ENCODE assay signal across 8 cellular contexts in the genomic region with DNA sequence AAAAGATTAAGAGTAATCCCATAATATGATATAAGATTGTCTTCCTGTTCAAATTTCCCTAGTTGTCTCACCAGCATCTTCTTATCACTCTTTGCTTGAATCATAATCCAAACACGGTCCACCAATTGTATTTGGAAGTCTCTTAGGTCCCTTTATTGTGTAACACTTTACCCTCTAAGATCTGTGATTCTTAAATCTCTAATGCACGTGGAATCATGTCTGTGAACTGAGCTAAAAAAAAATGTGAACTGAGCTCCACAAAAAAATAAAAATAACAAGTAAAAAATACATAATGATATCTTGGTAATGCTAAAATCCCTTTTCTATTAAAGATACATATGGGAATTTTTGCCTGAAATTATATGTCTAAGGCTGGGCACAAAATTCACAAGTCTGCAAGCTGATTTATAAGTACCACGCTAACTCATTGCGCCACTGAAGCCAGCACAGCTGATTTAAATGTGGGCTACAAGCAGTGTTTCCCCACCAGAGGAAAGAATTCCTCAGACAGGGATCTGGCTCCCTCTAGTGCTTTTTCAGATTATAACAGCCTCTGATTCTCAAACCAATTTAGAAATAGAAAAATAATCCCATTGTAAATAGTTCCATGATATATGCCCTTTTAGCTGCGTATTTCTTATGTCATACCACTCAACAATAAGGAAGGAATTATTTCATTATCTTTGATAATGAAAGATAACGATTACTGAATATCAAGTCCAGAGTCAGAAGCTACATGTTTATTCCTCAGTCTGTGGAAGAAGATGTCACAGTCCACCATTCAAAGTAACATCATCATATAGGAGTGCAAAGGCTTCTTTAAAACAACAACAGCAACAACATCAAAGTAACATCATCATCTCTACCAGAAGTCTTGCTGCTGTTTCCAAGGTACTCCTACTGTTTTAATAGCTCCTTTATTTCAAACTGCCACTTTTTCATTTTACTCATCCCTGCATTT. TPM values are rescaled to one million over a fixed set of nuclear protein-coding genes. Genes with fewer than 3 reads are reported as not detected.
A peak's percentile ranks its signal among the peaks of the same experiment; 100 is the strongest.
DNase-seq lines count a peak whose midpoint lies in the region; ATAC-seq and TF ChIP-seq lines count a peak whose summit lies in the region.

No MANE protein-coding gene starts in this region.

- peak overlapping the region; percentile 33 for H3K4me2 ChIP-seq in OCI-LY3 (ENCODE audit: low read length)

- H2AFZ ChIP-seq in OCI-LY3 (ENCODE audit: low read depth, low read length), result no peak overlapping the region

- H3K27ac ChIP-seq in OCI-LY3 (ENCODE audit: low read length) (no peak overlapping the region), left ventricle myocardium inferior (replicated peaks) (no peak overlapping the region)

- peak; percentile 83 for ATAC-seq in GM21737 (IDR thresholded peaks at IDR 0.05; ENCODE audit: unreplicated experiment)

- H3K36me3 ChIP-seq in OCI-LY3 (replicated peaks; ENCODE audit: low read depth, low read length) (no peaks in the 10 kb centered on the region), adipocyte (ENCODE audit: control insufficient read depth, insufficient read depth, low read length, severe bottlenecking) (no peaks in the 10 kb centered on the region), left ventricle myocardium inferior (no peaks in the 10 kb centered on the region)

- H3K4me3 ChIP-seq in OCI-LY3 (ENCODE audit: low read length), result no peak overlapping the region
- peak overlapping the region; percentile 40 for H3K4me3 ChIP-seq in adipocyte (ENCODE audit: low read length)
- H3K4me3 ChIP-seq in left ventricle myocardium inferior, result no peak overlapping the region

- no peaks in the 10 kb centered on the region for H3K79me2 ChIP-seq in OCI-LY3 (ENCODE audit: low read length)

- H3K27me3 ChIP-seq in OCI-LY3 (ENCODE audit: low read depth, low read length), result no peaks in the 10 kb centered on the region
- H3K27me3 ChIP-seq in adipocyte (replicated peaks; ENCODE audit: control insufficient read depth, insufficient read depth, low read length), result no peaks in the 10 kb centered on the region
- H3K27me3 ChIP-seq in left ventricle myocardium inferior (ENCODE audit: low read depth), result no peaks in the 10 kb centered on the region

- TF ChIP-seq CTCF in OCI-LY3 (IDR thresholded peaks at IDR 0.05; ENCODE audit: low read depth, low read length), result peak; percentile 86
- peak; percentile 92 for TF ChIP-seq CTCF in left ventricle myocardium inferior (IDR thresholded peaks at IDR 0.05; ENCODE audit: borderline replicate concordance)

- intact Hi-C loops in left ventricle myocardium inferior (cut with micrococcal nuclease), result loop anchor here (10.0 kb wide), 1 partner anchor 1644 kb away; no protein-coding TSS in a partner anchor

- H4K20me1 ChIP-seq in OCI-LY3 (ENCODE audit: insufficient read depth, low read length), result no peaks in the 10 kb centered on the region

- H3K4me1 ChIP-seq in OCI-LY3 (ENCODE audit: low read length) (peaks cover 10% of the 10 kb centered on the region), adipocyte (ENCODE audit: control insufficient read depth, insufficient read depth, low read length) (peaks cover 17% of the 10 kb centered on the region), left ventricle myocardium inferior (peaks cover 5% of the 10 kb centered on the region)

- DNase-seq in NCI-H510A treated with DMSO at 0.1 percent for 48 hours (lab: John Stamatoyannopoulos, UW) (peak; percentile 28), NCI-H510A (lab: John Stamatoyannopoulos, UW) (no peak), KG1 (lab: John Stamatoyannopoulos, UW) (peak; percentile 36), adipocyte (ENCODE audit: low read depth) (peak; percentile 95), left ventricle myocardium inferior (no peak), retina (peak; percentile 71)

- H3K9ac ChIP-seq in OCI-LY3 (ENCODE audit: low read length) (no peak overlapping the region), adipocyte (ENCODE audit: low read length) (peak overlapping the region; percentile 57)

- H3K9me3 ChIP-seq in OCI-LY3 (ENCODE audit: insufficient read depth, low read length) (no peaks in the 10 kb centered on the region), adipocyte (ENCODE audit: control insufficient read depth, low read length) (no peaks in the 10 kb centered on the region), left ventricle myocardium inferior (replicated peaks) (no peaks in the 10 kb centered on the region)

RNA-seq across cellular contexts. Expression of a gene that starts 22.9 kb away (rescaled TPM):
- total RNA-seq in left ventricle myocardium inferior, result 1.5 TPM

RNA-seq across cellular contexts. Expression of a gene that starts 50.7 kb away (rescaled TPM):
- total RNA-seq in left ventricle myocardium inferior, result 2.9 TPM

Comparison
In these comparisons a context has a peak if more than half of its experiments do, and no peak if none do; other contexts are left out.
1. DNase-seq: peak in NCI-H510A treated with DMSO at 0.1 percent for 48 hours (single experiment), KG1 (single experiment), adipocyte (single experiment) and retina (single experiment); none in NCI-H510A (single experiment) and left ventricle myocardium inferior (single experiment).